1 cellular context compared by ENCODE assay signal in the genomic region with DNA sequence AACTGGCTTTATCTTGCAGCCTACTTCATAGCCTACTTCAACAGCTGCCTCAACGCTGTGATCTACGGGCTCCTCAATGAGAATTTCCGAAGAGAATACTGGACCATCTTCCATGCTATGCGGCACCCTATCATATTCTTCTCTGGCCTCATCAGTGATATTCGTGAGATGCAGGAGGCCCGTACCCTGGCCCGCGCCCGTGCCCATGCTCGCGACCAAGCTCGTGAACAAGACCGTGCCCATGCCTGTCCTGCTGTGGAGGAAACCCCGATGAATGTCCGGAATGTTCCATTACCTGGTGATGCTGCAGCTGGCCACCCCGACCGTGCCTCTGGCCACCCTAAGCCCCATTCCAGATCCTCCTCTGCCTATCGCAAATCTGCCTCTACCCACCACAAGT.
TF ChIP-seq lines count a peak whose summit lies in the region.

No MANE protein-coding gene starts in this region.

TF ChIP-seq in H1, 55 proteins besides CTCF, POLR2A, EP300 and RAD21:
- TF ChIP-seq, protein P1, sequence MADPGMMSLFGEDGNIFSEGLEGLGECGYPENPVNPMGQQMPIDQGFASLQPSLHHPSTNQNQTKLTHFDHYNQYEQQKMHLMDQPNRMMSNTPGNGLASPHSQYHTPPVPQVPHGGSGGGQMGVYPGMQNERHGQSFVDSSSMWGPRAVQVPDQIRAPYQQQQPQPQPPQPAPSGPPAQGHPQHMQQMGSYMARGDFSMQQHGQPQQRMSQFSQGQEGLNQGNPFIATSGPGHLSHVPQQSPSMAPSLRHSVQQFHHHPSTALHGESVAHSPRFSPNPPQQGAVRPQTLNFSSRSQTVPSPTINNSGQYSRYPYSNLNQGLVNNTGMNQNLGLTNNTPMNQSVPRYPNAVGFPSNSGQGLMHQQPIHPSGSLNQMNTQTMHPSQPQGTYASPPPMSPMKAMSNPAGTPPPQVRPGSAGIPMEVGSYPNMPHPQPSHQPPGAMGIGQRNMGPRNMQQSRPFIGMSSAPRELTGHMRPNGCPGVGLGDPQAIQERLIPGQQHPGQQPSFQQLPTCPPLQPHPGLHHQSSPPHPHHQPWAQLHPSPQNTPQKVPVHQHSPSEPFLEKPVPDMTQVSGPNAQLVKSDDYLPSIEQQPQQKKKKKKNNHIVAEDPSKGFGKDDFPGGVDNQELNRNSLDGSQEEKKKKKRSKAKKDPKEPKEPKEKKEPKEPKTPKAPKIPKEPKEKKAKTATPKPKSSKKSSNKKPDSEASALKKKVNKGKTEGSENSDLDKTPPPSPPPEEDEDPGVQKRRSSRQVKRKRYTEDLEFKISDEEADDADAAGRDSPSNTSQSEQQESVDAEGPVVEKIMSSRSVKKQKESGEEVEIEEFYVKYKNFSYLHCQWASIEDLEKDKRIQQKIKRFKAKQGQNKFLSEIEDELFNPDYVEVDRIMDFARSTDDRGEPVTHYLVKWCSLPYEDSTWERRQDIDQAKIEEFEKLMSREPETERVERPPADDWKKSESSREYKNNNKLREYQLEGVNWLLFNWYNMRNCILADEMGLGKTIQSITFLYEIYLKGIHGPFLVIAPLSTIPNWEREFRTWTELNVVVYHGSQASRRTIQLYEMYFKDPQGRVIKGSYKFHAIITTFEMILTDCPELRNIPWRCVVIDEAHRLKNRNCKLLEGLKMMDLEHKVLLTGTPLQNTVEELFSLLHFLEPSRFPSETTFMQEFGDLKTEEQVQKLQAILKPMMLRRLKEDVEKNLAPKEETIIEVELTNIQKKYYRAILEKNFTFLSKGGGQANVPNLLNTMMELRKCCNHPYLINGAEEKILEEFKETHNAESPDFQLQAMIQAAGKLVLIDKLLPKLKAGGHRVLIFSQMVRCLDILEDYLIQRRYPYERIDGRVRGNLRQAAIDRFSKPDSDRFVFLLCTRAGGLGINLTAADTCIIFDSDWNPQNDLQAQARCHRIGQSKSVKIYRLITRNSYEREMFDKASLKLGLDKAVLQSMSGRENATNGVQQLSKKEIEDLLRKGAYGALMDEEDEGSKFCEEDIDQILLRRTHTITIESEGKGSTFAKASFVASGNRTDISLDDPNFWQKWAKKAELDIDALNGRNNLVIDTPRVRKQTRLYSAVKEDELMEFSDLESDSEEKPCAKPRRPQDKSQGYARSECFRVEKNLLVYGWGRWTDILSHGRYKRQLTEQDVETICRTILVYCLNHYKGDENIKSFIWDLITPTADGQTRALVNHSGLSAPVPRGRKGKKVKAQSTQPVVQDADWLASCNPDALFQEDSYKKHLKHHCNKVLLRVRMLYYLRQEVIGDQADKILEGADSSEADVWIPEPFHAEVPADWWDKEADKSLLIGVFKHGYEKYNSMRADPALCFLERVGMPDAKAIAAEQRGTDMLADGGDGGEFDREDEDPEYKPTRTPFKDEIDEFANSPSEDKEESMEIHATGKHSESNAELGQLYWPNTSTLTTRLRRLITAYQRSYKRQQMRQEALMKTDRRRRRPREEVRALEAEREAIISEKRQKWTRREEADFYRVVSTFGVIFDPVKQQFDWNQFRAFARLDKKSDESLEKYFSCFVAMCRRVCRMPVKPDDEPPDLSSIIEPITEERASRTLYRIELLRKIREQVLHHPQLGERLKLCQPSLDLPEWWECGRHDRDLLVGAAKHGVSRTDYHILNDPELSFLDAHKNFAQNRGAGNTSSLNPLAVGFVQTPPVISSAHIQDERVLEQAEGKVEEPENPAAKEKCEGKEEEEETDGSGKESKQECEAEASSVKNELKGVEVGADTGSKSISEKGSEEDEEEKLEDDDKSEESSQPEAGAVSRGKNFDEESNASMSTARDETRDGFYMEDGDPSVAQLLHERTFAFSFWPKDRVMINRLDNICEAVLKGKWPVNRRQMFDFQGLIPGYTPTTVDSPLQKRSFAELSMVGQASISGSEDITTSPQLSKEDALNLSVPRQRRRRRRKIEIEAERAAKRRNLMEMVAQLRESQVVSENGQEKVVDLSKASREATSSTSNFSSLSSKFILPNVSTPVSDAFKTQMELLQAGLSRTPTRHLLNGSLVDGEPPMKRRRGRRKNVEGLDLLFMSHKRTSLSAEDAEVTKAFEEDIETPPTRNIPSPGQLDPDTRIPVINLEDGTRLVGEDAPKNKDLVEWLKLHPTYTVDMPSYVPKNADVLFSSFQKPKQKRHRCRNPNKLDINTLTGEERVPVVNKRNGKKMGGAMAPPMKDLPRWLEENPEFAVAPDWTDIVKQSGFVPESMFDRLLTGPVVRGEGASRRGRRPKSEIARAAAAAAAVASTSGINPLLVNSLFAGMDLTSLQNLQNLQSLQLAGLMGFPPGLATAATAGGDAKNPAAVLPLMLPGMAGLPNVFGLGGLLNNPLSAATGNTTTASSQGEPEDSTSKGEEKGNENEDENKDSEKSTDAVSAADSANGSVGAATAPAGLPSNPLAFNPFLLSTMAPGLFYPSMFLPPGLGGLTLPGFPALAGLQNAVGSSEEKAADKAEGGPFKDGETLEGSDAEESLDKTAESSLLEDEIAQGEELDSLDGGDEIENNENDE (IDR thresholded peaks at IDR 0.05; ENCODE audit: insufficient replicate concordance, low read length): no peak
- TF ChIP-seq SRF (IDR thresholded peaks at IDR 0.05; ENCODE audit: low read depth, low read length) (no peak), MAFK (IDR thresholded peaks at IDR 0.05; ENCODE audit: low read depth, low read length) (no peak), EZH2 (IDR thresholded peaks at IDR 0.05; ENCODE audit: low read depth, low read length, severe bottlenecking) (no peak), KDM4A (IDR thresholded peaks at IDR 0.05; ENCODE audit: low read depth, low read length, severe bottlenecking) (no peak), CHD1 (IDR thresholded peaks at IDR 0.05; ENCODE audit: low read depth, low read length) (no peak), GTF2F1 (IDR thresholded peaks at IDR 0.05; ENCODE audit: borderline replicate concordance, low read depth, low read length) (no peak), KDM5A (IDR thresholded peaks at IDR 0.05; ENCODE audit: low read length) (no peak)
